1 cellular context compared by ENCODE assay signal in the genomic region with DNA sequence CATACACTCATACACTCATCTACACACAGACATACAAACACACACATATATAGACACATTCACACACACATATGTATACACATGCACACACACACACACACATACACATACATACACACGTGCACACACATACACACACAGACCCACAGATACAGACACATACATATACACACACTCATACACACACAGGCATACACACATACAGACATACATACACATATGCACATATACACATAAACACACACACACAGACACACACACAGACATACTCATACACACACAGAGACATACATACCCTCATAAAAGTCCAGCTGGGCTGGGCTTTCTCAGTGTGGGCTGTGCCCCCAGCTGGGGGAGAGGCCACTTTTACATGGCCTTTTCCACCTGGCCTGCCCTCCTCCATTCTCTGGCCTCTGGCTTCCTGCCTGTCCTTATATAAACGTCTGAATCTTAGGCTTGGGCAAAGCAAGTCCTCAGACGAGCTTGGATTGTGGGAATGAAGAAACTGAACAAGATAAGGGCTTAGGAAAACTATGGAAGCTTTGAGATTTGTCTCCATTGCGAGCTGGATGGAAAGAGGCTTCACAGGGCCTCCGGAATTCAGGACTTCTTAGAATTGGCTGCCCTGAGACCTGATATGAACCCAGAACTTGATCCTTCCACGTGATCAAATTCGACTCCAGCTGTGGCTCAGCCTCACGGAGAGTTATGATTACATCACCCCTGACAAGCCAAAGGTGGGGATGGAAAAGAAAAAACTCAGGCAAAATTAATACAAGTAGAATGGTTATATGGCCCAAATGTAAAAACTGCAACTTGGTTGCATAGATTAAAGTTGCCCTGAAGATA.
TF ChIP-seq lines count a peak whose summit lies in the region.

No MANE protein-coding gene starts in this region.

TF ChIP-seq in HepG2, 621 proteins besides CTCF, POLR2A, EP300 and RAD21 (continued from another document and continues in another):
- no peak for TF ChIP-seq ZNF7 (CRISPR knock-in tag; IDR thresholded peaks at IDR 0.05)
- TF ChIP-seq ONECUT2 (CRISPR knock-in tag; IDR thresholded peaks at IDR 0.05) = no peak
- peak in 1 of 2 experiments; percentile 63; a peak in 1 of 4 replicates for TF ChIP-seq KLF16 (CRISPR knock-in tag; IDR thresholded peaks at IDR 0.05)
- TF ChIP-seq, protein P1, sequence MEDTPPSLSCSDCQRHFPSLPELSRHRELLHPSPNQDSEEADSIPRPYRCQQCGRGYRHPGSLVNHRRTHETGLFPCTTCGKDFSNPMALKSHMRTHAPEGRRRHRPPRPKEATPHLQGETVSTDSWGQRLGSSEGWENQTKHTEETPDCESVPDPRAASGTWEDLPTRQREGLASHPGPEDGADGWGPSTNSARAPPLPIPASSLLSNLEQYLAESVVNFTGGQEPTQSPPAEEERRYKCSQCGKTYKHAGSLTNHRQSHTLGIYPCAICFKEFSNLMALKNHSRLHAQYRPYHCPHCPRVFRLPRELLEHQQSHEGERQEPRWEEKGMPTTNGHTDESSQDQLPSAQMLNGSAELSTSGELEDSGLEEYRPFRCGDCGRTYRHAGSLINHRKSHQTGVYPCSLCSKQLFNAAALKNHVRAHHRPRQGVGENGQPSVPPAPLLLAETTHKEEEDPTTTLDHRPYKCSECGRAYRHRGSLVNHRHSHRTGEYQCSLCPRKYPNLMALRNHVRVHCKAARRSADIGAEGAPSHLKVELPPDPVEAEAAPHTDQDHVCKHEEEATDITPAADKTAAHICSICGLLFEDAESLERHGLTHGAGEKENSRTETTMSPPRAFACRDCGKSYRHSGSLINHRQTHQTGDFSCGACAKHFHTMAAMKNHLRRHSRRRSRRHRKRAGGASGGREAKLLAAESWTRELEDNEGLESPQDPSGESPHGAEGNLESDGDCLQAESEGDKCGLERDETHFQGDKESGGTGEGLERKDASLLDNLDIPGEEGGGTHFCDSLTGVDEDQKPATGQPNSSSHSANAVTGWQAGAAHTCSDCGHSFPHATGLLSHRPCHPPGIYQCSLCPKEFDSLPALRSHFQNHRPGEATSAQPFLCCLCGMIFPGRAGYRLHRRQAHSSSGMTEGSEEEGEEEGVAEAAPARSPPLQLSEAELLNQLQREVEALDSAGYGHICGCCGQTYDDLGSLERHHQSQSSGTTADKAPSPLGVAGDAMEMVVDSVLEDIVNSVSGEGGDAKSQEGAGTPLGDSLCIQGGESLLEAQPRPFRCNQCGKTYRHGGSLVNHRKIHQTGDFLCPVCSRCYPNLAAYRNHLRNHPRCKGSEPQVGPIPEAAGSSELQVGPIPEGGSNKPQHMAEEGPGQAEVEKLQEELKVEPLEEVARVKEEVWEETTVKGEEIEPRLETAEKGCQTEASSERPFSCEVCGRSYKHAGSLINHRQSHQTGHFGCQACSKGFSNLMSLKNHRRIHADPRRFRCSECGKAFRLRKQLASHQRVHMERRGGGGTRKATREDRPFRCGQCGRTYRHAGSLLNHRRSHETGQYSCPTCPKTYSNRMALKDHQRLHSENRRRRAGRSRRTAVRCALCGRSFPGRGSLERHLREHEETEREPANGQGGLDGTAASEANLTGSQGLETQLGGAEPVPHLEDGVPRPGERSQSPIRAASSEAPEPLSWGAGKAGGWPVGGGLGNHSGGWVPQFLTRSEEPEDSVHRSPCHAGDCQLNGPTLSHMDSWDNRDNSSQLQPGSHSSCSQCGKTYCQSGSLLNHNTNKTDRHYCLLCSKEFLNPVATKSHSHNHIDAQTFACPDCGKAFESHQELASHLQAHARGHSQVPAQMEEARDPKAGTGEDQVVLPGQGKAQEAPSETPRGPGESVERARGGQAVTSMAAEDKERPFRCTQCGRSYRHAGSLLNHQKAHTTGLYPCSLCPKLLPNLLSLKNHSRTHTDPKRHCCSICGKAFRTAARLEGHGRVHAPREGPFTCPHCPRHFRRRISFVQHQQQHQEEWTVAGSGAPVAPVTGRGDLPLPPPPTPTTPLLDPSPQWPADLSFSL (CRISPR knock-in tag; IDR thresholded peaks at IDR 0.05) = peak; percentile 92
- TF ChIP-seq, protein P2, sequence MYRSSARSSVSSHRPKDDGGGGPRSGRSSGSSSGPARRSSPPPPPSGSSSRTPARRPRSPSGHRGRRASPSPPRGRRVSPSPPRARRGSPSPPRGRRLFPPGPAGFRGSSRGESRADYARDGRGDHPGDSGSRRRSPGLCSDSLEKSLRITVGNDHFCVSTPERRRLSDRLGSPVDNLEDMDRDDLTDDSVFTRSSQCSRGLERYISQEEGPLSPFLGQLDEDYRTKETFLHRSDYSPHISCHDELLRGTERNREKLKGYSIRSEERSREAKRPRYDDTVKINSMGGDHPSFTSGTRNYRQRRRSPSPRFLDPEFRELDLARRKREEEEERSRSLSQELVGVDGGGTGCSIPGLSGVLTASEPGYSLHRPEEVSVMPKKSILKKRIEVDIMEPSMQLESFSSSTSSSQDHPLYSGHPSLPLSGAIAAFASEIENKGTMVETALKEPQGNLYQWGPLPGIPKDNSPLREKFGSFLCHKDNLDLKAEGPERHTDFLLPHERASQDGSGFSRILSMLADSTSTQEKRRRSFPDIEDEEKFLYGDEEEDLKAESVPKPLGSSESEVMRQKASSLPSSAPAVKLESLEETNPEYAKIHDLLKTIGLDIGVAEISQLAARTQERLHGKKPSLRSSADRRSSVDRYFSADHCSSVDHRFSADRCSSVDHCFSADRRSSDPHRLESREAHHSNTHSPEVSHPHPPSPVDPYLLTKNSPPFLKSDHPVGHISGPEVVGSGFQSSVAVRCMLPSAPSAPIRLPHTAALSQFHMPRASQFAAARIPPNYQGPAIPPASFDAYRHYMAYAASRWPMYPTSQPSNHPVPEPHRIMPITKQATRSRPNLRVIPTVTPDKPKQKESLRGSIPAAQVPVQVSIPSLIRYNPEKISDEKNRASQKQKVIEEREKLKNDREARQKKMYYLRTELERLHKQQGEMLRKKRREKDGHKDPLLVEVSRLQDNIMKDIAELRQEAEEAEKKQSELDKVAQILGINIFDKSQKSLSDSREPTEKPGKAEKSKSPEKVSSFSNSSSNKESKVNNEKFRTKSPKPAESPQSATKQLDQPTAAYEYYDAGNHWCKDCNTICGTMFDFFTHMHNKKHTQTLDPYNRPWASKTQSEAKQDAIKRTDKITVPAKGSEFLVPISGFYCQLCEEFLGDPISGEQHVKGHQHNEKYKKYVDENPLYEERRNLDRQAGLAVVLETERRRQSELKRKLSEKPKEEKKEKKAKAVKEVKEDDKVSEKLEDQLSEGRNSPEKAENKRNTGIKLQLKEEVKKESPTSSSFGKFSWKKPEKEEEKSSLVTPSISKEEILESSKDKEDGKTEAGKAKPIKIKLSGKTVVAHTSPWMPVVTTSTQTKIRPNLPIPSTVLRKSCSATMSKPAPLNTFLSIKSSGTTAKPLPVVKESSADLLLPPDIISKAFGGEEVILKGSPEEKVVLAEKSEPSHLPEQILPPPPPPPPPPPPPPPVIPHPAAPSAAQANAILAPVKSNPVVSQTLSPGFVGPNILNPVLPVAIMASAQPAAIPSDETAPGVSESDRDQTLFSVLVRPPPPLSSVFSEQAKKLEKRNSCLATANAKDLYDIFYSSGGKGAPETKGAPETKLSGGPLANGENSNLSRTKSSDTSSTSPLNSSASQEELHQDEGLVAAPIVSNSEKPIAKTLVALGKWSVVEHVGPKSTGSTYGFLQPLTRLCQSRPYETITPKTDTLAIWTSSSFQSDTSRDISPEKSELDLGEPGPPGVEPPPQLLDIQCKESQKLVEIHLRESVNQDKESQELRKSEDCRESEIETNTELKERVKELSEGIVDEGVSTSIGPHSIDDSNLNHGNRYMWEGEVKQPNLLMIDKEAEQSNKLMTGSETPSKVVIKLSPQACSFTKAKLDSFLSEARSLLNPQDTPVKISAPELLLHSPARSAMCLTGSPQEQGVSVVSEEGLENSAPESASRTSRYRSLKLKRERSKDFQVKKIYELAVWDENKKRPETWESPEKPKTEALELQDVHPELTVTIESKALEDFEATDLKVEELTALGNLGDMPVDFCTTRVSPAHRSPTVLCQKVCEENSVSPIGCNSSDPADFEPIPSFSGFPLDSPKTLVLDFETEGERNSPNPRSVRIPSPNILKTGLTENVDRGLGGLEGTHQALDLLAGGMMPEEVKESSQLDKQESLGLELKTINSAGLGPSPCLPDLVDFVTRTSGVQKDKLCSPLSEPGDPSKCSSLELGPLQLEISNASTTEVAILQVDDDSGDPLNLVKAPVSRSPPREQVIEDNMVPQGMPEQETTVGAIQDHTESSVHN (CRISPR knock-in tag; IDR thresholded peaks at IDR 0.05) = 0 out of 2 replicates have a peak, but pooled peaks have one; percentile 37
- TF ChIP-seq CHD2 (IDR thresholded peaks at IDR 0.05; ENCODE audit: low read depth, low read length) = no peak
- TF ChIP-seq MTA1 (CRISPR knock-in tag; IDR thresholded peaks at IDR 0.05; ENCODE audit: borderline replicate concordance) = no peak
- TF ChIP-seq ISX (CRISPR knock-in tag; conservative IDR thresholded peaks at IDR 0.05) = no peak
- TF ChIP-seq ZNF614 (CRISPR knock-in tag; IDR thresholded peaks at IDR 0.05; ENCODE audit: borderline replicate concordance) = no peak
- no peak for TF ChIP-seq ZNF446 (CRISPR knock-in tag; IDR thresholded peaks at IDR 0.05)
- TF ChIP-seq RXRB (CRISPR knock-in tag; IDR thresholded peaks at IDR 0.05; ENCODE audit: borderline replicate concordance) = peak; percentile 85
- TF ChIP-seq ZNF350 (CRISPR knock-in tag; IDR thresholded peaks at IDR 0.05; ENCODE audit: borderline replicate concordance, low read depth) = 0 out of 2 replicates have a peak, but pooled peaks have one; percentile 48
- no peak for TF ChIP-seq U2AF1 (optimal IDR thresholded peaks at IDR 0.05; ENCODE audit: low read depth, low read length)
- TF ChIP-seq MLLT10 (CRISPR knock-in tag; IDR thresholded peaks at IDR 0.05) = no peak
- no peak for TF ChIP-seq ZNF883 (CRISPR knock-in tag; IDR thresholded peaks at IDR 0.05; ENCODE audit: not compliant biosample characterization)
- no peak for TF ChIP-seq ZFP36 (IDR thresholded peaks at IDR 0.05; ENCODE audit: borderline replicate concordance, low read depth, low read length, partially characterized antibody)
- TF ChIP-seq, protein P3, sequence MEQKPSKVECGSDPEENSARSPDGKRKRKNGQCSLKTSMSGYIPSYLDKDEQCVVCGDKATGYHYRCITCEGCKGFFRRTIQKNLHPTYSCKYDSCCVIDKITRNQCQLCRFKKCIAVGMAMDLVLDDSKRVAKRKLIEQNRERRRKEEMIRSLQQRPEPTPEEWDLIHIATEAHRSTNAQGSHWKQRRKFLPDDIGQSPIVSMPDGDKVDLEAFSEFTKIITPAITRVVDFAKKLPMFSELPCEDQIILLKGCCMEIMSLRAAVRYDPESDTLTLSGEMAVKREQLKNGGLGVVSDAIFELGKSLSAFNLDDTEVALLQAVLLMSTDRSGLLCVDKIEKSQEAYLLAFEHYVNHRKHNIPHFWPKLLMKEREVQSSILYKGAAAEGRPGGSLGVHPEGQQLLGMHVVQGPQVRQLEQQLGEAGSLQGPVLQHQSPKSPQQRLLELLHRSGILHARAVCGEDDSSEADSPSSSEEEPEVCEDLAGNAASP (CRISPR knock-in tag; IDR thresholded peaks at IDR 0.05; ENCODE audit: borderline replicate concordance) = peak; percentile 99
- TF ChIP-seq, protein P4, sequence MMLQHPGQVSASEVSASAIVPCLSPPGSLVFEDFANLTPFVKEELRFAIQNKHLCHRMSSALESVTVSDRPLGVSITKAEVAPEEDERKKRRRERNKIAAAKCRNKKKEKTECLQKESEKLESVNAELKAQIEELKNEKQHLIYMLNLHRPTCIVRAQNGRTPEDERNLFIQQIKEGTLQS (CRISPR knock-in tag; IDR thresholded peaks at IDR 0.05) = peak; percentile 87
- peak; percentile 63 for TF ChIP-seq SAP130 (CRISPR knock-in tag; IDR thresholded peaks at IDR 0.05; ENCODE audit: low read depth)
- 0 out of 2 replicates have a peak, but pooled peaks have one; percentile 44 for TF ChIP-seq ZNF101 (CRISPR knock-in tag; IDR thresholded peaks at IDR 0.05; ENCODE audit: borderline replicate concordance, low read depth)
- TF ChIP-seq, protein P5, sequence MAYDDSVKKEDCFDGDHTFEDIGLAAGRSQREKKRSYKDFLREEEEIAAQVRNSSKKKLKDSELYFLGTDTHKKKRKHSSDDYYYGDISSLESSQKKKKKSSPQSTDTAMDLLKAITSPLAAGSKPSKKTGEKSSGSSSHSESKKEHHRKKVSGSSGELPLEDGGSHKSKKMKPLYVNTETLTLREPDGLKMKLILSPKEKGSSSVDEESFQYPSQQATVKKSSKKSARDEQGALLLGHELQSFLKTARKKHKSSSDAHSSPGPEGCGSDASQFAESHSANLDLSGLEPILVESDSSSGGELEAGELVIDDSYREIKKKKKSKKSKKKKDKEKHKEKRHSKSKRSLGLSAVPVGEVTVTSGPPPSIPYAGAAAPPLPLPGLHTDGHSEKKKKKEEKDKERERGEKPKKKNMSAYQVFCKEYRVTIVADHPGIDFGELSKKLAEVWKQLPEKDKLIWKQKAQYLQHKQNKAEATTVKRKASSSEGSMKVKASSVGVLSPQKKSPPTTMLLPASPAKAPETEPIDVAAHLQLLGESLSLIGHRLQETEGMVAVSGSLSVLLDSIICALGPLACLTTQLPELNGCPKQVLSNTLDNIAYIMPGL (CRISPR knock-in tag; IDR thresholded peaks at IDR 0.05; ENCODE audit: borderline replicate concordance in 1 of 2, low read depth in 1 of 2) = peak in 1 of 2 experiments; percentile 39; a peak in 2 of 4 replicates
- 0 out of 2 replicates have a peak, but pooled peaks have one; percentile 6 for TF ChIP-seq ZNF230 (CRISPR knock-in tag; IDR thresholded peaks at IDR 0.05)
- TF ChIP-seq, protein P6, sequence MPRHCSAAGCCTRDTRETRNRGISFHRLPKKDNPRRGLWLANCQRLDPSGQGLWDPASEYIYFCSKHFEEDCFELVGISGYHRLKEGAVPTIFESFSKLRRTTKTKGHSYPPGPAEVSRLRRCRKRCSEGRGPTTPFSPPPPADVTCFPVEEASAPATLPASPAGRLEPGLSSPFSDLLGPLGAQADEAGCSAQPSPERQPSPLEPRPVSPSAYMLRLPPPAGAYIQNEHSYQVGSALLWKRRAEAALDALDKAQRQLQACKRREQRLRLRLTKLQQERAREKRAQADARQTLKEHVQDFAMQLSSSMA (CRISPR knock-in tag; IDR thresholded peaks at IDR 0.05) = no peak
- no peak for TF ChIP-seq CBX2 (IDR thresholded peaks at IDR 0.05; ENCODE audit: low read depth, low read length)
- TF ChIP-seq CBX2 (CRISPR knock-in tag; IDR thresholded peaks at IDR 0.05; ENCODE audit: low read depth) = no peak
- no peak; the same call in 1 of the 2 replicates for TF ChIP-seq AKAP8 (CRISPR knock-in tag; IDR thresholded peaks at IDR 0.05)
- peak; percentile 70; the same call in 1 of the 2 replicates for TF ChIP-seq SIX1 (CRISPR knock-in tag; IDR thresholded peaks at IDR 0.05; ENCODE audit: borderline replicate concordance)
- peak; percentile 79; the same call in 1 of the 2 replicates for TF ChIP-seq PLRG1 (conservative IDR thresholded peaks at IDR 0.05)
- TF ChIP-seq IKZF1 (IDR thresholded peaks at IDR 0.05) = peak; percentile 97; the same call in 1 of the 2 replicates
- TF ChIP-seq CCDC6 (CRISPR knock-in tag; IDR thresholded peaks at IDR 0.05) = peak; percentile 51
- TF ChIP-seq ZNF879 (CRISPR knock-in tag; IDR thresholded peaks at IDR 0.05) = 0 out of 2 replicates have a peak, but pooled peaks have one; percentile 35
- TF ChIP-seq HMG20A (CRISPR knock-in tag; IDR thresholded peaks at IDR 0.05; ENCODE audit: borderline replicate concordance) = peak; percentile 52; the same call in 1 of the 2 replicates
- TF ChIP-seq ZNF136 (CRISPR knock-in tag; IDR thresholded peaks at IDR 0.05; ENCODE audit: low read depth) = no peak
- TF ChIP-seq ZNF598 (CRISPR knock-in tag; IDR thresholded peaks at IDR 0.05; ENCODE audit: borderline replicate concordance) = 0 out of 2 replicates have a peak, but pooled peaks have one; percentile 33
- peak; percentile 13; the same call in 1 of the 2 replicates for TF ChIP-seq KAT8 (CRISPR knock-in tag; IDR thresholded peaks at IDR 0.05)
